ENCODE assay signal across 8 cellular contexts in genomic region chr1:146376708-146377496, GRCh38.
DNase-seq lines count a peak whose midpoint lies in the region; ATAC-seq, FAIRE-seq and TF ChIP-seq lines count a peak whose summit lies in the region.
"Not testable (repeated sequence)": the region's sequence is repeated elsewhere in the genome, so short reads cannot be mapped to it uniquely, and the experiment has no call there.

No MANE protein-coding gene starts in this region.

- TF ChIP-seq RAD21 in A549 (conservative IDR thresholded peaks at IDR 0.05 in 1 of 2, IDR thresholded peaks at IDR 0.05 in 1 of 2): not testable (repeated sequence)

- H3K27ac ChIP-seq in A549 (peak overlapping the region; percentile 86 to 88), brain microvascular endothelial cell (peak overlapping the region; percentile 96), iPS-18a (ENCODE audit: low read length) (peak overlapping the region; percentile 47)

- not testable (repeated sequence) for TF ChIP-seq EP300 in A549 (IDR thresholded peaks at IDR 0.05)

- POLR2A ChIA-PET in A549 (lab: Yijun Ruan, JAX): interaction anchor here (0.5 to 3.0 kb wide), 6 partner anchors 11 to 1887 kb away, joined by 3 to 55 read pairs (median 4); no protein-coding TSS in a partner anchor

- H3K4me2 ChIP-seq in A549 (peak overlapping the region; percentile 94), skeletal muscle satellite cell (ENCODE audit: low read length) (peak overlapping the region; percentile 54)

- H3K9ac ChIP-seq in iPS-18a (ENCODE audit: low read length): peak overlapping the region; percentile 61
- not testable (repeated sequence) for H3K9ac ChIP-seq in skeletal muscle satellite cell (ENCODE audit: low read depth, low read length)

- CTCF ChIA-PET in A549 (lab: Yijun Ruan, JAX): not testable (repeated sequence)

- H3K9me3 ChIP-seq in A549; iPS-18a (ENCODE audit: control insufficient read depth, low read depth, low read length); skeletal muscle satellite cell (replicated peaks; ENCODE audit: low read length): not testable (repeated sequence)

- ATAC-seq in A549: peak; percentile 98 to 99
- peak; percentile 90 for ATAC-seq in GM18861 (IDR thresholded peaks at IDR 0.05; ENCODE audit: unreplicated experiment)
- peak; percentile 85 for ATAC-seq in HG03066 (IDR thresholded peaks at IDR 0.05; ENCODE audit: low read depth, unreplicated experiment)

- peak in 1 of 2 experiments; percentile 97 for DNase-seq in A549 (ENCODE audit: low read depth in 1 of 2, low spot score in 1 of 2)
- DNase-seq in NCI-H2107 treated with DMSO at 0.1 percent for 48 hours (lab: John Stamatoyannopoulos, UW; ENCODE audit: unreplicated experiment): peak; percentile 96
- peak; percentile 80 for DNase-seq in UCSD-AML1 (lab: John Stamatoyannopoulos, UW; ENCODE audit: unreplicated experiment)
- peak; percentile 95 for DNase-seq in brain microvascular endothelial cell

- H3K4me3 ChIP-seq in A549: peak overlapping the region; percentile 39
- H3K4me3 ChIP-seq in brain microvascular endothelial cell (ENCODE audit: low read depth, low read length): peak overlapping the region; percentile 15
- peak overlapping the region; percentile 51 for H3K4me3 ChIP-seq in iPS-18a (ENCODE audit: low read length)
- H3K4me3 ChIP-seq in skeletal muscle satellite cell (ENCODE audit: low read length): peak overlapping the region; percentile 3

- not testable (repeated sequence) for H3K27me3 ChIP-seq in brain microvascular endothelial cell (replicated peaks); iPS-18a (ENCODE audit: control insufficient read depth, insufficient read depth, low read length); skeletal muscle satellite cell (ENCODE audit: control insufficient read depth, insufficient read depth, low read length)

- not testable (repeated sequence) for TF ChIP-seq CTCF in A549 (IDR thresholded peaks at IDR 0.05); brain microvascular endothelial cell (IDR thresholded peaks at IDR 0.05; ENCODE audit: low read depth, low read length, missing control alignments)

- WGBS in A549 (ENCODE audit: missing lambda C conversion rate): 1% methylated on average over 35 of the region's 42 CpGs

- in situ Hi-C loops in brain microvascular endothelial cell (cut with HindIII; ENCODE audit: low pct_ligation_motif_present, low sequenced_read_pairs): not testable (repeated sequence)

- TF ChIP-seq POLR2A in A549 (IDR thresholded peaks at IDR 0.05; ENCODE audit: low read length): 0 out of 2 replicates have a peak, but pooled peaks have one; percentile 60

- not testable (repeated sequence) for H3K36me3 ChIP-seq in brain microvascular endothelial cell (replicated peaks); iPS-18a (ENCODE audit: control insufficient read depth, low read depth, low read length); skeletal muscle satellite cell (ENCODE audit: insufficient read depth, low read length)

- not testable (repeated sequence) for FAIRE-seq in A549 (lab: Jason Lieb, UNC)

- not testable (repeated sequence) for H3K4me1 ChIP-seq in A549; iPS-18a (ENCODE audit: control insufficient read depth, low read depth, low read length); skeletal muscle satellite cell (ENCODE audit: control insufficient read depth, insufficient read depth, low read length)

TF ChIP-seq in A549, 52 proteins besides CTCF, POLR2A, EP300 and RAD21 (continues in another document):
- TF ChIP-seq GATA3 (IDR thresholded peaks at IDR 0.05; ENCODE audit: borderline replicate concordance): peak; percentile 70
- TF ChIP-seq ATOH8 (CRISPR knock-in tag; IDR thresholded peaks at IDR 0.05; ENCODE audit: low read depth): peak; percentile 86; the same call in 1 of the 2 replicates
- peak; percentile 99 to 100 for TF ChIP-seq JUN (IDR thresholded peaks at IDR 0.05)
- TF ChIP-seq CHD2 (IDR thresholded peaks at IDR 0.05; ENCODE audit: low read length, partially characterized antibody): peak; percentile 42
- peak; percentile 81 for TF ChIP-seq REST (IDR thresholded peaks at IDR 0.05)
- TF ChIP-seq HMGXB4 (CRISPR knock-in tag; IDR thresholded peaks at IDR 0.05; ENCODE audit: borderline replicate concordance): peak; percentile 65; the same call in 1 of the 2 replicates
- peak; percentile 84 for TF ChIP-seq PBX3 (IDR thresholded peaks at IDR 0.05)
- peak; percentile 52; the same call in 1 of the 2 replicates for TF ChIP-seq MAZ (IDR thresholded peaks at IDR 0.05; ENCODE audit: borderline replicate concordance, low read depth, low read length)
- TF ChIP-seq HOXB13 (CRISPR knock-in tag; IDR thresholded peaks at IDR 0.05; ENCODE audit: low read depth): peak; percentile 49; the same call in 1 of the 2 replicates
- peak; percentile 99 for TF ChIP-seq RARB (CRISPR knock-in tag; IDR thresholded peaks at IDR 0.05)
- TF ChIP-seq CEBPB (IDR thresholded peaks at IDR 0.05): peak in 1 of 2 experiments; percentile 59; a peak in 1 of 4 replicates
- 0 out of 2 replicates have a peak, but pooled peaks have one; percentile 52 for TF ChIP-seq E2F6 (IDR thresholded peaks at IDR 0.05; ENCODE audit: borderline replicate concordance, low read depth)
- peak; percentile 23; the same call in 1 of the 2 replicates for TF ChIP-seq FOXS1 (CRISPR knock-in tag; IDR thresholded peaks at IDR 0.05)
- TF ChIP-seq MAFK (IDR thresholded peaks at IDR 0.05; ENCODE audit: partially characterized antibody): peak; percentile 90
- not testable (repeated sequence) for TF ChIP-seq FOSL2 (IDR thresholded peaks at IDR 0.05)
- peak; percentile 55 for TF ChIP-seq FOSL2 (CRISPR knock-in tag; IDR thresholded peaks at IDR 0.05)
- TF ChIP-seq HOXB5 (CRISPR knock-in tag; IDR thresholded peaks at IDR 0.05): peak; percentile 83
- TF ChIP-seq EHF (CRISPR knock-in tag; IDR thresholded peaks at IDR 0.05): peak; percentile 70
